17 cellular contexts compared by ENCODE assay signal in genomic region chr6:91167846-91168245, GRCh38.
A peak's percentile ranks its signal among the peaks of the same experiment; 100 is the strongest.
DNase-seq lines count a peak whose midpoint lies in the region; ATAC-seq and TF ChIP-seq lines count a peak whose summit lies in the region.
"Had no signal": no experiment of that assay in that cellular context is flagged by ENCODE, and none has a peak within 500 bp of the region (broad histone marks: within the 10 kb centered on the region; RNA-seq: fewer than 3 reads in every experiment).

No MANE protein-coding gene starts in this region.

- intact Hi-C loops in dorsolateral prefrontal cortex (cut with DNase I), result no loop called here

- H3K27ac Mint-ChIP-seq in GM23338, result no peak overlapping the region
- no peak overlapping the region for H3K27ac Mint-ChIP-seq in activated T-helper 17 cell treated with anti-CD3 and anti-CD28 coated beads, Interleukin-2, amount 50 U/mL, for 72 hours
- H3K27ac Mint-ChIP-seq: activated naive CD4-positive, alpha-beta T cell treated with anti-CD3 and anti-CD28 coated beads for 36 hours; stimulated activated memory B cell treated with anti-CD40 and anti-IgM and Interleukin-4, amounts not matched to agents 10 μg/mL and 1 μg/mL and 100 μg/mL, for 72 hours had no signal

- H3K27ac ChIP-seq in 22Rv1 (no peak overlapping the region), GM23338 (ENCODE audit: low read depth) (no peak overlapping the region), dorsolateral prefrontal cortex (no peak overlapping the region)
- H3K27ac ChIP-seq: esophagus muscularis mucosa had no signal

- TF ChIP-seq CTCF in 22Rv1 (IDR thresholded peaks at IDR 0.05), result peak; percentile 37; the same call in 1 of the 2 replicates
- peak; percentile 33 to 37 for TF ChIP-seq CTCF in GM23338 (conservative IDR thresholded peaks at IDR 0.05; ENCODE audit: low read depth in 2 of 2)
- TF ChIP-seq CTCF in dorsolateral prefrontal cortex (IDR thresholded peaks at IDR 0.05 in 54 of 56, conservative IDR thresholded peaks at IDR 0.05 in 2 of 56; ENCODE audit: low read depth in 1 of 56, partially characterized antibody in 56 of 56), result peak in 10 of 56 donors; percentile 8 to 42 (median 12)

- peaks cover 14% of the 10 kb centered on the region for H3K4me1 Mint-ChIP-seq in GM23338
- no peaks in the 10 kb centered on the region for H3K4me1 Mint-ChIP-seq in activated T-helper 17 cell treated with anti-CD3 and anti-CD28 coated beads, Interleukin-2, amount 50 U/mL, for 72 hours
- H3K4me1 Mint-ChIP-seq: stimulated activated memory B cell treated with anti-CD40 and anti-IgM and Interleukin-4, amounts not matched to agents 10 μg/mL and 1 μg/mL and 100 μg/mL, for 72 hours had no signal

- H2AFZ ChIP-seq in GM23338, result no peak overlapping the region

- no peaks in the 10 kb centered on the region for H3K27me3 ChIP-seq in GM23338 (ENCODE audit: insufficient read depth)
- H3K27me3 ChIP-seq in dorsolateral prefrontal cortex, result peaks cover 0 to 6% (median 0%) of the 10 kb centered on the region in 45 donors
- H3K27me3 ChIP-seq: esophagus muscularis mucosa had no signal

- H3F3A ChIP-seq in GM23338 (replicated peaks; ENCODE audit: low read depth), result no peaks in the 10 kb centered on the region

- H3K4me3 ChIP-seq in GM23338 (no peak overlapping the region), dorsolateral prefrontal cortex (no peak overlapping the region)
- H3K4me3 ChIP-seq: esophagus muscularis mucosa had no signal

- no peaks in the 10 kb centered on the region for H3K36me3 ChIP-seq in GM23338 (ENCODE audit: insufficient read depth)
- H3K36me3 ChIP-seq: esophagus muscularis mucosa had no signal

- H3K9me3 Mint-ChIP-seq in GM23338, result no peaks in the 10 kb centered on the region
- H3K9me3 Mint-ChIP-seq in activated T-helper 17 cell treated with anti-CD3 and anti-CD28 coated beads, Interleukin-2, amount 50 U/mL, for 72 hours, result no peaks in the 10 kb centered on the region
- H3K9me3 Mint-ChIP-seq: activated naive CD4-positive, alpha-beta T cell treated with anti-CD3 and anti-CD28 coated beads for 36 hours; stimulated activated memory B cell treated with anti-CD40 and anti-IgM and Interleukin-4, amounts not matched to agents 10 μg/mL and 1 μg/mL and 100 μg/mL, for 72 hours had no signal

- H3K4me1 ChIP-seq in GM23338 (ENCODE audit: insufficient read depth), result peaks cover 19% of the 10 kb centered on the region
- H3K4me1 ChIP-seq: esophagus muscularis mucosa had no signal

- H3K4me2 ChIP-seq in GM23338, result no peak overlapping the region

- no peaks in the 10 kb centered on the region for H3K27me3 Mint-ChIP-seq in GM23338 (ENCODE audit: insufficient read depth, low read depth, poor library complexity)
- no peaks in the 10 kb centered on the region for H3K27me3 Mint-ChIP-seq in activated T-helper 17 cell treated with anti-CD3 and anti-CD28 coated beads, Interleukin-2, amount 50 U/mL, for 72 hours
- H3K27me3 Mint-ChIP-seq: stimulated activated memory B cell treated with anti-CD40 and anti-IgM and Interleukin-4, amounts not matched to agents 10 μg/mL and 1 μg/mL and 100 μg/mL, for 72 hours had no signal

- H3K4me3 Mint-ChIP-seq in GM23338, result no peak overlapping the region
- H3K4me3 Mint-ChIP-seq in activated T-helper 17 cell treated with anti-CD3 and anti-CD28 coated beads, Interleukin-2, amount 50 U/mL, for 72 hours, result no peak overlapping the region
- H3K4me3 Mint-ChIP-seq: activated naive CD4-positive, alpha-beta T cell treated with anti-CD3 and anti-CD28 coated beads for 36 hours; stimulated activated memory B cell treated with anti-CD40 and anti-IgM and Interleukin-4, amounts not matched to agents 10 μg/mL and 1 μg/mL and 100 μg/mL, for 72 hours had no signal

- ATAC-seq in GM23338, result peak; percentile 36; the same call in 2 of the 3 replicates
- ATAC-seq in activated T-helper 17 cell treated with anti-CD3 and anti-CD28 coated beads, Interleukin-2, amount 50 U/mL, for 72 hours (replicated peaks), result no peak
- no peak for ATAC-seq in HG02884 (IDR thresholded peaks at IDR 0.05; ENCODE audit: unreplicated experiment)
- ATAC-seq: stimulated activated memory B cell treated with anti-CD40 and anti-IgM and Interleukin-4, amounts not matched to agents 10 μg/mL and 1 μg/mL and 100 μg/mL, for 72 hours had no signal

- H3K9me2 ChIP-seq in GM23338 (ENCODE audit: insufficient read depth), result no peaks in the 10 kb centered on the region

- H3K79me2 ChIP-seq in GM23338 (replicated peaks; ENCODE audit: insufficient read depth), result no peaks in the 10 kb centered on the region

- DNase-seq in GM23338 (ENCODE audit: low spot score) (no peak), SW480 (ENCODE audit: low spot score) (peak; percentile 1), iPS-NIHi11 (ENCODE audit: low spot score) (peak; percentile 25), dorsolateral prefrontal cortex (no peak), NCI-H345 treated with DMSO at 0.1 percent for 48 hours (lab: John Stamatoyannopoulos, UW; ENCODE audit: unreplicated experiment) (no peak)
- DNase-seq: activated naive CD4-positive, alpha-beta T cell treated with anti-CD3 and anti-CD28 coated beads for 36 hours; cerebellar nuclear complex; midbrain; NCI-H1092; NCI-H774; SHP77; stimulated activated CD4-positive, alpha-beta T cell treated with anti-CD3 and anti-CD28 coated beads, Interleukin-2, amount 100 ng/mL, for 48 hours had no signal

- H4K20me1 ChIP-seq in GM23338 (replicated peaks; ENCODE audit: insufficient read depth), result no peaks in the 10 kb centered on the region

- H3K36me3 Mint-ChIP-seq in GM23338 (ENCODE audit: low read depth), result no peaks in the 10 kb centered on the region
- no peaks in the 10 kb centered on the region for H3K36me3 Mint-ChIP-seq in activated T-helper 17 cell treated with anti-CD3 and anti-CD28 coated beads, Interleukin-2, amount 50 U/mL, for 72 hours (ENCODE audit: low read depth)
- H3K36me3 Mint-ChIP-seq: stimulated activated memory B cell treated with anti-CD40 and anti-IgM and Interleukin-4, amounts not matched to agents 10 μg/mL and 1 μg/mL and 100 μg/mL, for 72 hours had no signal

TF ChIP-seq in GM23338, 12 proteins besides CTCF, POLR2A, EP300 and RAD21 (continues in another document):
- TF ChIP-seq JUNB (IDR thresholded peaks at IDR 0.05; ENCODE audit: unreplicated experiment) (no peak), STAT1 (IDR thresholded peaks at IDR 0.05; ENCODE audit: unreplicated experiment) (no peak), EZH2 (IDR thresholded peaks at IDR 0.05; ENCODE audit: low read depth, unreplicated experiment) (no peak), ZNF331 (CRISPR knock-in tag; IDR thresholded peaks at IDR 0.05; ENCODE audit: low read depth) (no peak), EZH2phosphoT487 (IDR thresholded peaks at IDR 0.05; ENCODE audit: unreplicated experiment) (no peak), ZNF114 (CRISPR knock-in tag; IDR thresholded peaks at IDR 0.05) (no peak), ZNF462 (CRISPR knock-in tag; IDR thresholded peaks at IDR 0.05) (no peak)

Comparison
In these comparisons a context has a peak if more than half of its experiments do, and no peak if none do; other contexts are left out.
1. DNase-seq: peak in SW480 (single experiment) and iPS-NIHi11 (single experiment); none in GM23338 (single experiment), dorsolateral prefrontal cortex (0 of 10) and NCI-H345 treated with DMSO at 0.1 percent for 48 hours (single experiment).